ENCODE assay signal across 9 cellular contexts in genomic region chrX:136779346-136779781, GRCh38. TPM values are rescaled to one million over a fixed set of nuclear protein-coding genes. Genes with fewer than 3 reads are reported as not detected.
A peak's percentile ranks its signal among the peaks of the same experiment; 100 is the strongest.
DNase-seq lines count a peak whose midpoint lies in the region; ATAC-seq, FAIRE-seq and TF ChIP-seq lines count a peak whose summit lies in the region.
"Had no signal": no experiment of that assay in that cellular context is flagged by ENCODE, and none has a peak within 500 bp of the region (broad histone marks: within the 10 kb centered on the region; RNA-seq: fewer than 3 reads in every experiment).

No MANE protein-coding gene starts in this region.

- H3K9ac ChIP-seq in GM12878 (ENCODE audit: control insufficient read depth, insufficient read depth, low read length): peak overlapping the region; percentile 38; the same call in 1 of the 2 replicates

- H3K27ac ChIP-seq in KOPT-K1 (ENCODE audit: low read depth, low read length, poor library complexity, severe bottlenecking) (peak overlapping the region; percentile 95), GM12878 (ENCODE audit: control insufficient read depth, insufficient read depth) (peak overlapping the region; percentile 79), suprapubic skin (peak overlapping the region; percentile 10), brain microvascular endothelial cell (no peak overlapping the region)

- H3K4me3 ChIP-seq in GM12878 (peak overlapping the region; percentile 49), suprapubic skin (peak overlapping the region; percentile 34), brain microvascular endothelial cell (ENCODE audit: low read depth, low read length) (no peak overlapping the region)

- CTCF ChIA-PET in GM12878 (lab: Yijun Ruan, JAX) (interaction anchor here (0.6 to 1.3 kb wide), 4 partner anchors 13 to 198 kb away, joined by 3 to 4 read pairs (median 3); no protein-coding TSS in a partner anchor), WTC11 (lab: Charles Lee) (no interaction called here)

- no TSS peak for BruUV-seq in GM12878 (replicated peaks; lab: Mats Ljungman, UMichigan)

- TF ChIP-seq RAD21 in GM12878 (IDR thresholded peaks at IDR 0.05; ENCODE audit: insufficient read depth, low read depth, low read length): no peak

- intact Hi-C loops in GM12878 (cut with micrococcal nuclease; ENCODE audit: unreplicated experiment): loop anchor here (5.0 kb wide), 1 partner anchor 88 kb away; no protein-coding TSS in a partner anchor

- peak overlapping the region; percentile 97 for H3K27ac Mint-ChIP-seq in activated T-cell treated with anti-CD3 and anti-CD28 coated beads, Interleukin-2, amount 50 U/mL, for 72 hours
- H3K27ac Mint-ChIP-seq in WTC11: no peak overlapping the region

- RAD21 ChIA-PET in GM12878 (lab: Charles Lee; ENCODE audit: unreplicated experiment): interaction anchor here (1.0 to 2.4 kb wide), 4 partner anchors 12 to 100 kb away, joined by 3 to 7 read pairs (median 4); no protein-coding TSS in a partner anchor

- SMC1A ChIA-PET in GM12878 (lab: Charles Lee; ENCODE audit: uncharacterized antibody, unreplicated experiment): interaction anchor here (0.6 to 2.2 kb wide), 9 partner anchors 19 to 1129 kb away, joined by 3 to 8 read pairs (median 4); no protein-coding TSS in a partner anchor

- H2AFZ ChIP-seq in GM12878 (ENCODE audit: control insufficient read depth, low read depth, low read length): peak overlapping the region; percentile 56

- peaks cover 16% of the 10 kb centered on the region; the same call in 1 of the 2 replicates for H3K36me3 ChIP-seq in KOPT-K1 (ENCODE audit: insufficient read depth, low read length)
- no peaks in the 10 kb centered on the region for H3K36me3 ChIP-seq in GM12878 (ENCODE audit: control insufficient read depth in 2 of 2, insufficient read depth in 2 of 2, low read length in 1 of 2)
- no peaks in the 10 kb centered on the region for H3K36me3 ChIP-seq in suprapubic skin
- no peaks in the 10 kb centered on the region for H3K36me3 ChIP-seq in brain microvascular endothelial cell (replicated peaks)

- H3K4me1 ChIP-seq in GM12878 (ENCODE audit: control insufficient read depth, insufficient read depth, low read length): peaks cover 7% of the 10 kb centered on the region; the same call in 1 of the 2 replicates
- no peaks in the 10 kb centered on the region for H3K4me1 ChIP-seq in suprapubic skin

- no peaks in the 10 kb centered on the region for H4K20me1 ChIP-seq in GM12878 (ENCODE audit: control insufficient read depth, insufficient read depth)

- in situ Hi-C loops in GM12878 (cut with MboI) (no loop called here), brain microvascular endothelial cell (cut with HindIII; ENCODE audit: low pct_ligation_motif_present, low sequenced_read_pairs) (no loop called here)

- peak overlapping the region; percentile 84 for H3K4me2 ChIP-seq in GM12878 (ENCODE audit: control insufficient read depth, insufficient read depth)

- 0% methylated on average over 4 of the region's 4 CpGs for WGBS in GM12878 (ENCODE audit: insufficient coverage, insufficient replicate concordance, low lambda C conversion rate, missing lambda C conversion rate)
- 58% methylated on average over 4 of the region's 4 CpGs for WGBS in suprapubic skin

- H3K36me3 Mint-ChIP-seq in activated T-cell treated with anti-CD3 and anti-CD28 coated beads, Interleukin-2, amount 50 U/mL, for 72 hours (ENCODE audit: insufficient read depth in 2 of 2): peaks cover 10 to 16% of the 10 kb centered on the region in 2 donors
- H3K36me3 Mint-ChIP-seq in WTC11: no peaks in the 10 kb centered on the region

- no peak for TF ChIP-seq POLR2A in GM12878 (IDR thresholded peaks at IDR 0.05; ENCODE audit: low read depth, low read length)
- no peak for TF ChIP-seq POLR2A in suprapubic skin (IDR thresholded peaks at IDR 0.05)

- no peak for TF ChIP-seq CTCF in GM12878 (IDR thresholded peaks at IDR 0.05 in 2 of 3, conservative IDR thresholded peaks at IDR 0.05 in 1 of 3; ENCODE audit: control insufficient read depth in 2 of 3, extremely low read depth in 1 of 3, insufficient read depth in 1 of 3, low read depth in 3 of 3, low read length in 3 of 3)
- TF ChIP-seq CTCF in suprapubic skin (IDR thresholded peaks at IDR 0.05): no peak
- no peak for TF ChIP-seq CTCF in brain microvascular endothelial cell (IDR thresholded peaks at IDR 0.05; ENCODE audit: low read depth, low read length, missing control alignments)
- TF ChIP-seq CTCF in WTC11 (IDR thresholded peaks at IDR 0.05): no peak

- ATAC-seq in activated T-cell treated with anti-CD3 and anti-CD28 coated beads, Interleukin-2, amount 50 U/mL, for 72 hours (replicated peaks in 1 of 2): peak; percentile 81 to 87
- ATAC-seq in GM12878 (peak; percentile 66), WTC11 (no peak)

- no peak for FAIRE-seq in GM12878 (lab: Jason Lieb, UNC)

- peaks cover 6% of the 10 kb centered on the region for H3K79me2 ChIP-seq in GM12878 (ENCODE audit: control insufficient read depth, insufficient read depth, low read length)

- no peaks in the 10 kb centered on the region for H3K27me3 ChIP-seq in GM12878 (replicated peaks in 1 of 2; ENCODE audit: control insufficient read depth in 2 of 2, insufficient read depth in 2 of 2, low read length in 1 of 2)
- H3K27me3 ChIP-seq in suprapubic skin: no peaks in the 10 kb centered on the region
- no peaks in the 10 kb centered on the region for H3K27me3 ChIP-seq in brain microvascular endothelial cell (replicated peaks)

- peak overlapping the region; percentile 88 to 96 for H3K4me3 Mint-ChIP-seq in activated T-cell treated with anti-CD3 and anti-CD28 coated beads, Interleukin-2, amount 50 U/mL, for 72 hours
- no peak overlapping the region for H3K4me3 Mint-ChIP-seq in WTC11

- H3K9me3 ChIP-seq in KOPT-K1 (ENCODE audit: insufficient read depth, low read length, poor library complexity, severe bottlenecking) (no peaks in the 10 kb centered on the region), GM12878 (replicated peaks; ENCODE audit: control insufficient read depth, insufficient read depth, low read length) (no peaks in the 10 kb centered on the region; the same call in 2 of the 3 replicates), suprapubic skin (no peaks in the 10 kb centered on the region)

- TF ChIP-seq EP300 in GM12878 (IDR thresholded peaks at IDR 0.05; ENCODE audit: borderline replicate concordance in 1 of 2, control insufficient read depth in 1 of 2, low read depth in 2 of 2, low read length in 2 of 2) (no peak), suprapubic skin (IDR thresholded peaks at IDR 0.05) (no peak)

- POLR2A ChIA-PET in GM12878 (lab: Charles Lee) (interaction anchor here (1.3 kb wide), 1 partner anchor 101 kb away, joined by 5 read pairs; the partner anchor contains the start of gene RBMX), WTC11 (lab: Charles Lee) (no interaction called here)

- peak; percentile 18 to 28 for DNase-seq in activated T-cell treated with anti-CD3 and anti-CD28 coated beads, Interleukin-2, amount 50 U/mL, for 72 hours
- no peak for DNase-seq in activated T-cell treated with anti-CD3 and anti-CD28 coated beads, Interleukin-2, amount 50 U/mL, for 48 hours
- DNase-seq in GM12878 (ENCODE audit: low read depth, low spot score) (peak; percentile 32), suprapubic skin (ENCODE audit: low spot score in 2 of 2) (no peak), brain microvascular endothelial cell (no peak), NCI-H2029 (lab: John Stamatoyannopoulos, UW) (no peak), WTC11 (ENCODE audit: low spot score) (no peak)
- DNase-seq: mammary epithelial cell had no signal

- H3K4me1 Mint-ChIP-seq in activated T-cell treated with anti-CD3 and anti-CD28 coated beads, Interleukin-2, amount 50 U/mL, for 72 hours (ENCODE audit: low read depth): peaks cover 72% of the 10 kb centered on the region
- peaks cover 7% of the 10 kb centered on the region for H3K4me1 Mint-ChIP-seq in WTC11

- no peaks in the 10 kb centered on the region for H3K9me3 Mint-ChIP-seq in activated T-cell treated with anti-CD3 and anti-CD28 coated beads, Interleukin-2, amount 50 U/mL, for 72 hours
- no peaks in the 10 kb centered on the region for H3K9me3 Mint-ChIP-seq in WTC11

- H3K27me3 Mint-ChIP-seq in activated T-cell treated with anti-CD3 and anti-CD28 coated beads, Interleukin-2, amount 50 U/mL, for 72 hours (ENCODE audit: low read depth): peaks cover 18% of the 10 kb centered on the region
- H3K27me3 Mint-ChIP-seq in WTC11 (ENCODE audit: low read depth): no peaks in the 10 kb centered on the region

TF ChIP-seq in WTC11, 78 proteins besides CTCF, POLR2A, EP300 and RAD21 (continues in another document):
- TF ChIP-seq ZNF317 (CRISPR knock-in tag; IDR thresholded peaks at IDR 0.05; ENCODE audit: borderline replicate concordance, low read depth): no peak
- TF ChIP-seq ZNF138 (CRISPR knock-in tag; conservative IDR thresholded peaks at IDR 0.05): no peak
- no peak for TF ChIP-seq MLX (CRISPR knock-in tag; IDR thresholded peaks at IDR 0.05)
- no peak for TF ChIP-seq TCF7 (CRISPR knock-in tag; IDR thresholded peaks at IDR 0.05; ENCODE audit: low read depth)
- no peak for TF ChIP-seq CREB1 (CRISPR knock-in tag; IDR thresholded peaks at IDR 0.05)
- no peak for TF ChIP-seq PRRX2 (CRISPR knock-in tag; IDR thresholded peaks at IDR 0.05)

RNA-seq across cellular contexts. Expression of gene ARHGEF6, which starts 1.4 kb away (rescaled TPM):
- 10 to 100 TPM; 85.6 to 91.1 TPM for total RNA-seq in activated T-cell treated with anti-CD3 and anti-CD28 coated beads, Interleukin-2, amount 50 U/mL, for 72 hours
- 22.3 and 23.5 TPM in 2 replicates for total RNA-seq in GM12878 (2013; cell fraction: nucleolus; rRNA removed)
- total RNA-seq in GM12878 (2014; rRNA removed) (21.1 and 21.5 TPM in 2 replicates), GM12878 (2014; rRNA removed; fragmentation: Illumina TruSeq; extraction: Trizol) (25.1 and 25.8 TPM in 2 replicates), GM12878 (2021) (18.8 and 18.9 TPM in 2 replicates), suprapubic skin (10 to 100 TPM in 1 of 4 donors, 1 to 10 TPM in 3; 5.9 to 16.9 (median 7.2) TPM), WTC11 (2021) (5.1 to 5.6 TPM (median 5.2 TPM) in 3 replicates)
- polyA plus RNA-seq in GM12878 (2011; ENCODE audit: low read depth): 10.8 TPM
- polyA plus RNA-seq in GM12878 (2011; rRNA removed) (18.1 and 25.4 TPM in 2 replicates), GM12878 (2014; fragmentation: Illumina TruSeq; extraction: Trizol) (29.7 and 37.7 TPM in 2 replicates), GM12878 (2014; fragmentation: Nextera tagmentation; extraction: Ambion mirVana) (1 to 10 TPM; 5.4 to 6.5 TPM), GM12878 (2014; rRNA removed) (16.2 and 17.9 TPM in 2 replicates), GM12878 (2016; fragmentation: Nextera tagmentation; extraction: Ambion mirVana) (10 to 100 TPM; 13.7 to 13.8 TPM)
- 9.3 and 10.1 TPM in 2 replicates for polyA plus RNA-seq in GM12878 (2011; cell fraction: cytosol; rRNA removed)
- polyA plus RNA-seq in GM12878 (2011; cell fraction: nucleus; rRNA removed): 17.0 and 18.3 TPM in 2 replicates
- 12.9 and 15.3 TPM in 2 replicates for polyA plus RNA-seq in GM12878 (2012)
- polyA minus RNA-seq in GM12878 (2011; rRNA and poly(A)+ RNA removed): 14.4 and 16.4 TPM in 2 replicates
- 4.4 and 5.7 TPM in 2 replicates for polyA minus RNA-seq in GM12878 (2011; cell fraction: cytosol; rRNA and poly(A)+ RNA removed)
- polyA minus RNA-seq in GM12878 (2011; cell fraction: nucleus; rRNA and poly(A)+ RNA removed): 5.8 and 6.6 TPM in 2 replicates

Comparison
In these comparisons a context has a peak if more than half of its experiments do, and no peak if none do; other contexts are left out.
1. DNase-seq: peak in activated T-cell treated with anti-CD3 and anti-CD28 coated beads, Interleukin-2, amount 50 U/mL, for 72 hours (2 of 2) and GM12878 (single experiment); none in activated T-cell treated with anti-CD3 and anti-CD28 coated beads, Interleukin-2, amount 50 U/mL, for 48 hours (0 of 2), suprapubic skin (0 of 2), brain microvascular endothelial cell (single experiment), NCI-H2029 (single experiment) and WTC11 (single experiment).